Comparison of ENCODE assay signal across 12 cellular contexts in genomic region chr16:12320298-12320706, GRCh38.
DNase-seq lines count a peak whose midpoint lies in the region; FAIRE-seq and TF ChIP-seq lines count a peak whose summit lies in the region.
"Had no signal": no experiment of that assay in that cellular context is flagged by ENCODE, and none has a peak within 500 bp of the region (broad histone marks: within the 10 kb centered on the region; RNA-seq: fewer than 3 reads in every experiment).

No MANE protein-coding gene starts in this region.

- H3K36me3 Mint-ChIP-seq in nephron progenitor cell (ENCODE audit: low read depth): no peaks in the 10 kb centered on the region

- no peaks in the 10 kb centered on the region for H3K23me2 ChIP-seq in H1 (ENCODE audit: low read depth, low read length)

- no peak for TF ChIP-seq CTCF in H1 (IDR thresholded peaks at IDR 0.05; ENCODE audit: control extremely low read depth in 1 of 3, insufficient read depth in 1 of 3, low read depth in 1 of 3, low read length in 3 of 3)
- no peak for TF ChIP-seq CTCF in nephron progenitor cell (IDR thresholded peaks at IDR 0.05)
- no peak for TF ChIP-seq CTCF in tibial nerve (IDR thresholded peaks at IDR 0.05)

- no peak overlapping the region for H3K4me3 Mint-ChIP-seq in nephron progenitor cell
- H3K4me3 Mint-ChIP-seq: activated naive CD4-positive, alpha-beta T cell treated with anti-CD3 and anti-CD28 coated beads, Interleukin-2, amount 50 U/mL, for 24 hours had no signal

- H3K27ac ChIP-seq in H1 (ENCODE audit: low read depth, low read length) (no peak overlapping the region), tibial nerve (no peak overlapping the region)
- H3K27ac ChIP-seq: heart left ventricle had no signal

- no peak overlapping the region for H2BK5ac ChIP-seq in H1 (ENCODE audit: low read depth, low read length)

- H3K79me2 ChIP-seq in H1 (ENCODE audit: control insufficient read depth in 1 of 2, insufficient read depth in 2 of 2, low read length in 2 of 2): no peaks in the 10 kb centered on the region

- no peaks in the 10 kb centered on the region for H3K79me1 ChIP-seq in H1 (ENCODE audit: low read depth, low read length)

- WGBS in H1 (ENCODE audit: extremely low coverage in 1 of 2, insufficient coverage in 1 of 2, insufficient read length in 1 of 2, insufficient replicate concordance in 2 of 2, low coverage in 1 of 2, low lambda C conversion rate in 2 of 2, missing lambda C conversion rate in 1 of 2), 2 experiments: 86% methylated on average over 6 of the region's 6 CpGs; no CpG with 5 or more reads in 1 of the 2 experiments
- 57 to 78% methylated on average over 6 of the region's 6 CpGs for WGBS in tibial nerve, 2 donors

- H3K36me3 ChIP-seq in H1 (ENCODE audit: control insufficient read depth in 2 of 4, insufficient read depth in 4 of 4, low read length in 3 of 4) (no peaks in the 10 kb centered on the region), tibial nerve (no peaks in the 10 kb centered on the region)
- H3K36me3 ChIP-seq: heart left ventricle had no signal

- no peak overlapping the region for H2AK5ac ChIP-seq in H1 (ENCODE audit: low read depth, low read length)

- CTCF ChIA-PET in H1 (lab: Charles Lee; ENCODE audit: partially characterized antibody): no interaction called here

- no peak overlapping the region for H3K4ac ChIP-seq in H1 (replicated peaks; ENCODE audit: insufficient read length, low read depth, low read length)

- TF ChIP-seq RAD21 in H1 (IDR thresholded peaks at IDR 0.05 in 1 of 2, conservative IDR thresholded peaks at IDR 0.05 in 1 of 2; ENCODE audit: low read depth in 2 of 2, low read length in 2 of 2): no peak

- no peak overlapping the region for H4K5ac ChIP-seq in H1 (ENCODE audit: insufficient read length, low read depth, low read length)

- H2BK120ac ChIP-seq in H1 (replicated peaks; ENCODE audit: low read depth, low read length): no peak overlapping the region

- no peak overlapping the region for H2AFZ ChIP-seq in H1 (ENCODE audit: low read length)

- no peak overlapping the region for H4K8ac ChIP-seq in H1 (ENCODE audit: extremely low read depth, insufficient read depth, low read length)

- no peak overlapping the region for H2BK12ac ChIP-seq in H1 (ENCODE audit: low read depth, low read length)

- no peak for FAIRE-seq in H1 (lab: Jason Lieb, UNC)

- H4K91ac ChIP-seq in H1 (replicated peaks; ENCODE audit: insufficient read length, low read length): no peak overlapping the region

- H3K4me1 Mint-ChIP-seq in nephron progenitor cell: peaks cover 76% of the 10 kb centered on the region

- no peaks in the 10 kb centered on the region for H3K27me3 ChIP-seq in H1 (replicated peaks in 1 of 4; ENCODE audit: control insufficient read depth in 3 of 4, extremely low read depth in 1 of 4, insufficient read depth in 3 of 4, low read length in 3 of 4)
- H3K27me3 ChIP-seq in tibial nerve: no peaks in the 10 kb centered on the region
- H3K27me3 ChIP-seq: heart left ventricle had no signal

- H3K4me2 ChIP-seq in H1 (ENCODE audit: insufficient read depth in 1 of 2, low read depth in 2 of 2, low read length in 2 of 2): no peak overlapping the region

- no peak overlapping the region for H3K14ac ChIP-seq in H1 (ENCODE audit: insufficient read length)

- H3K27me3 Mint-ChIP-seq in nephron progenitor cell (ENCODE audit: low read depth, poor library complexity): peaks cover 11% of the 10 kb centered on the region
- H3K27me3 Mint-ChIP-seq: activated naive CD4-positive, alpha-beta T cell treated with anti-CD3 and anti-CD28 coated beads, Interleukin-2, amount 50 U/mL, for 24 hours had no signal

- POLR2A ChIA-PET in H1 (lab: Charles Lee; ENCODE audit: partially characterized antibody): no interaction called here

- no peak for TF ChIP-seq POLR2A in H1 (IDR thresholded peaks at IDR 0.05; ENCODE audit: control extremely low read depth in 1 of 2, low read depth in 2 of 2, low read length in 2 of 2)
- no peak for TF ChIP-seq POLR2A in tibial nerve (IDR thresholded peaks at IDR 0.05)

- H4K20me1 ChIP-seq in H1 (replicated peaks in 1 of 2; ENCODE audit: control insufficient read depth in 1 of 2, insufficient read depth in 2 of 2, low read length in 2 of 2): no peaks in the 10 kb centered on the region

- H3K4me1 ChIP-seq in H1 (replicated peaks in 1 of 4; ENCODE audit: control insufficient read depth in 3 of 4, insufficient read depth in 4 of 4, low read length in 3 of 4) (peaks cover 2 to 11% (median 6%) of the 10 kb centered on the region in 4 experiments; a peak in 5 of 7 replicates), tibial nerve (peaks cover 0 to 4% (median 0%) of the 10 kb centered on the region in 4 donors)

- H3K9ac ChIP-seq in H1 (replicated peaks in 1 of 4; ENCODE audit: extremely low read depth in 1 of 4, low read depth in 3 of 4, low read length in 3 of 4): no peak overlapping the region

- H3K27ac Mint-ChIP-seq in nephron progenitor cell: peak overlapping the region; percentile 62
- H3K27ac Mint-ChIP-seq: activated naive CD4-positive, alpha-beta T cell treated with anti-CD3 and anti-CD28 coated beads, Interleukin-2, amount 50 U/mL, for 24 hours had no signal

- no peak for TF ChIP-seq EP300 in H1 (IDR thresholded peaks at IDR 0.05; ENCODE audit: borderline replicate concordance in 1 of 2, low read depth in 2 of 2, low read length in 2 of 2)
- no peak for TF ChIP-seq EP300 in tibial nerve (IDR thresholded peaks at IDR 0.05)

- H3K56ac ChIP-seq in H1 (replicated peaks; ENCODE audit: insufficient read length, low read depth, low read length): no peak overlapping the region

- no peak overlapping the region for H3K4me3 ChIP-seq in H1 (ENCODE audit: extremely low read depth in 1 of 4, insufficient read depth in 2 of 4, low read depth in 3 of 4, low read length in 4 of 4)
- no peak overlapping the region for H3K4me3 ChIP-seq in tibial nerve
- H3K4me3 ChIP-seq: heart left ventricle had no signal

- H2BK15ac ChIP-seq in H1 (ENCODE audit: low read length): no peak overlapping the region

- no peaks in the 10 kb centered on the region for H3K9me3 ChIP-seq in H1 (ENCODE audit: insufficient read depth in 2 of 2, low read depth in 1 of 2, low read length in 1 of 2)
- H3K9me3 ChIP-seq in tibial nerve: no peaks in the 10 kb centered on the region
- H3K9me3 ChIP-seq: heart left ventricle had no signal

- DNase-seq in NCI-H510A (lab: John Stamatoyannopoulos, UW) (peak; percentile 35), NCI-H510A treated with DMSO at 0.1 percent for 48 hours (lab: John Stamatoyannopoulos, UW) (no peak), HT1080 (ENCODE audit: low read depth) (peak; percentile 88), H1 (ENCODE audit: low read depth in 1 of 2, low spot score in 2 of 2) (no peak), nephron progenitor cell (no peak), NCI-H524 treated with DMSO at 0.1 percent for 48 hours (lab: John Stamatoyannopoulos, UW) (no peak), tibial nerve (ENCODE audit: low spot score in 2 of 2) (no peak)
- DNase-seq in stimulated activated naive CD4-positive, alpha-beta T cell treated with Interleukin-2 at 50 U/mL for 16 hours (lab: John Stamatoyannopoulos, UW): no peak
- DNase-seq: heart left ventricle, NCI-H446, T1000 had no signal

- H3K9me3 Mint-ChIP-seq in nephron progenitor cell: no peaks in the 10 kb centered on the region
- H3K9me3 Mint-ChIP-seq: activated naive CD4-positive, alpha-beta T cell treated with anti-CD3 and anti-CD28 coated beads, Interleukin-2, amount 50 U/mL, for 24 hours had no signal

- no peak overlapping the region for H2BK20ac ChIP-seq in H1 (ENCODE audit: low read length)

- peak overlapping the region; percentile 15; the same call in 1 of the 2 replicates for H3K18ac ChIP-seq in H1 (ENCODE audit: extremely low read depth, low read length)

- no peak overlapping the region for H3K23ac ChIP-seq in H1 (ENCODE audit: insufficient read length)

TF ChIP-seq in H1, 55 proteins besides CTCF, POLR2A, EP300 and RAD21:
- no peak for TF ChIP-seq TEAD4 (IDR thresholded peaks at IDR 0.05; ENCODE audit: low read depth, low read length)
- TF ChIP-seq RBBP5 (IDR thresholded peaks at IDR 0.05; ENCODE audit: borderline replicate concordance, low read depth, low read length): no peak
- no peak for TF ChIP-seq JUND (IDR thresholded peaks at IDR 0.05; ENCODE audit: low read length)
- TF ChIP-seq ATF2 (IDR thresholded peaks at IDR 0.05; ENCODE audit: low read length): no peak
- no peak for TF ChIP-seq BRCA1 (IDR thresholded peaks at IDR 0.05; ENCODE audit: low read depth, low read length)
- no peak for TF ChIP-seq USF2 (IDR thresholded peaks at IDR 0.05; ENCODE audit: low read length)

Comparison
In these comparisons a context has a peak if more than half of its experiments do, and no peak if none do; other contexts are left out.
1. DNase-seq: peak in NCI-H510A (single experiment) and HT1080 (single experiment); none in NCI-H510A treated with DMSO at 0.1 percent for 48 hours (single experiment), H1 (0 of 2), nephron progenitor cell (single experiment), NCI-H524 treated with DMSO at 0.1 percent for 48 hours (single experiment), stimulated activated naive CD4-positive, alpha-beta T cell treated with Interleukin-2 at 50 U/mL for 16 hours (single experiment) and tibial nerve (0 of 2).